ENCODE assay signal across 8 cellular contexts in the genomic region with DNA sequence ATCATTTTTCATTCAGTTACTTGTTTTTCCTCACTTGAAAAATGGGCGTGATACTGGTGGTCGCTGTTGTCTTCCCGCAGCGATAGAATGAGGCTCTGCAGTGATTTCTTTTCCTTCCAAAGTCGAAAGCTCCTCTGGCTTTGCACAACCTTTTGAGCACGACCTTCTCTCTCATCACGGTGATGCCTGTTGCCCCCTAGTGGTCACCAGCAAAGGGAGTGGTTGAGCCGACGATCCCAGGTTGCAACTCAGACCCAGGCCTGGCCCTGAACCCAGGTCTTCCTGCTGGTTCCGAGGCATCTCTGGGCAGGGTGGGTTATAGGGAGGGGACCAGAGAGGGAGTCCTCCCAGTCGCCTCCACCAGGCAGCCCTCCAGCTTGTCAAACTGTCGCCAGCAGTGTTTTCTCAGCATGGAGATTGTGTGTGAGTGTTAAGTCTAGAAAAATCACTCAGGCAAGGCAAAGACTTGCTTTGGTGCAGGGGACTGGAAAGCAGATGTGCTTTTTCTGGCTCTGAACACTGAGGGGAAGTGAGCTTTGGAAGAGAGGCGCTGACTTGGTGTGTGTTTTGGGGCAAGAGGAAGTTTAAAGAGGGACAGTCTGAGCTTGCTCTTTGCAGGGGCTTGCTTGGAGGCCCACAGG.
DNase-seq lines count a peak whose midpoint lies in the region; ATAC-seq and TF ChIP-seq lines count a peak whose summit lies in the region.

No MANE protein-coding gene starts in this region.

- no peaks in the 10 kb centered on the region for H3K36me3 Mint-ChIP-seq in naive thymus-derived CD4-positive, alpha-beta T cell

- H2AFZ ChIP-seq in HCT116 (ENCODE audit: low read depth, low read length, poor library complexity, severe bottlenecking): peak overlapping the region; percentile 31

- BruUV-seq in HCT116 (replicated peaks; lab: Mats Ljungman, UMichigan): no TSS peak

- peaks cover 9 to 32% (median 25%) of the 10 kb centered on the region in 5 donors for H3K27me3 Mint-ChIP-seq in naive thymus-derived CD4-positive, alpha-beta T cell

- H3K36me3 ChIP-seq in HCT116 (ENCODE audit: control insufficient read depth in 1 of 2, insufficient read depth in 2 of 2, low read length in 2 of 2) (no peaks in the 10 kb centered on the region), esophagus squamous epithelium (no peaks in the 10 kb centered on the region)
- H3K36me3 ChIP-seq in naive thymus-derived CD4-positive, alpha-beta T cell (ENCODE audit: control insufficient read depth in 2 of 3, insufficient read depth in 3 of 3, low read length in 3 of 3): no peaks in the 10 kb centered on the region

- peaks cover 0 to 3% (median 0%) of the 10 kb centered on the region in 11 donors for H3K9me3 Mint-ChIP-seq in naive thymus-derived CD4-positive, alpha-beta T cell

- H3K27me3 ChIP-seq in HCT116 (ENCODE audit: insufficient read depth, low read length): peaks cover 34% of the 10 kb centered on the region; the same call in 1 of the 2 replicates
- H3K27me3 ChIP-seq in esophagus squamous epithelium: peaks cover 0 to 36% (median 0%) of the 10 kb centered on the region in 4 donors
- no peaks in the 10 kb centered on the region for H3K27me3 ChIP-seq in naive thymus-derived CD4-positive, alpha-beta T cell (ENCODE audit: control insufficient read depth in 2 of 2, insufficient read depth in 2 of 2, low read length in 2 of 2)

- TF ChIP-seq POLR2A in HCT116 (IDR thresholded peaks at IDR 0.05; ENCODE audit: borderline replicate concordance, extremely low read depth, insufficient read depth, insufficient read length) (no peak), esophagus squamous epithelium (IDR thresholded peaks at IDR 0.05) (no peak)

- RAD21 ChIA-PET in HCT116 (lab: Charles Lee; ENCODE audit: low non-redundant PET in 1 of 2, low total read pairs in 2 of 2, uncharacterized antibody in 2 of 2, unreplicated experiment in 2 of 2): interaction anchor here in 1 of 2 experiments (0.8 to 1.2 kb wide), 2 partner anchors 137 to 351 kb away, joined by 3 to 4 read pairs; no protein-coding TSS in a partner anchor

- no peak overlapping the region for H3K27ac ChIP-seq in C4-2B
- H3K27ac ChIP-seq in HCT116 (ENCODE audit: low read depth, low read length): no peak overlapping the region
- no peak overlapping the region for H3K27ac ChIP-seq in esophagus squamous epithelium
- no peak overlapping the region for H3K27ac ChIP-seq in naive thymus-derived CD4-positive, alpha-beta T cell (ENCODE audit: low read depth, low read length)

- no peaks in the 10 kb centered on the region for H3K79me2 ChIP-seq in HCT116 (ENCODE audit: insufficient read depth, low read length)

- H3K4me1 Mint-ChIP-seq in naive thymus-derived CD4-positive, alpha-beta T cell: peaks cover 0 to 4% (median 0%) of the 10 kb centered on the region in 7 donors

- WGBS in esophagus squamous epithelium, 2 donors: 0 to 4% methylated on average over 10 of the region's 13 CpGs

- peak; percentile 95 for TF ChIP-seq CTCF in C4-2B (conservative IDR thresholded peaks at IDR 0.05)
- TF ChIP-seq CTCF in HCT116 (IDR thresholded peaks at IDR 0.05 in 2 of 3, conservative IDR thresholded peaks at IDR 0.05 in 1 of 3; ENCODE audit: borderline replicate concordance in 1 of 3, insufficient read depth in 1 of 3, low read depth in 2 of 3, low read length in 2 of 3): peak; percentile 70 to 93 (median 87)
- peak; percentile 34 to 86 (median 66) for TF ChIP-seq CTCF in esophagus squamous epithelium (IDR thresholded peaks at IDR 0.05)

- no peak overlapping the region for H3K27ac Mint-ChIP-seq in naive thymus-derived CD4-positive, alpha-beta T cell

- POLR2A ChIA-PET in HCT116 (lab: Charles Lee): no interaction called here
- POLR2A ChIA-PET in naive thymus-derived CD4-positive, alpha-beta T cell (lab: Charles Lee): no interaction called here

- H3K9ac ChIP-seq in HCT116 (ENCODE audit: low read length): no peak overlapping the region

- ATAC-seq in HCT116 (peak; percentile 93), HG03565 (IDR thresholded peaks at IDR 0.05; ENCODE audit: unreplicated experiment) (no peak)
- peak; percentile 65 for ATAC-seq in naive thymus-derived CD4-positive, alpha-beta T cell

- intact Hi-C loops in HCT116 (cut with micrococcal nuclease): loop anchor here (2.0 to 10.0 kb wide), 3 partner anchors 276 to 544 kb away; no protein-coding TSS in a partner anchor
- intact Hi-C loops in esophagus squamous epithelium (cut with DNase I): no loop called here
- intact Hi-C loops in naive thymus-derived CD4-positive, alpha-beta T cell (cut with micrococcal nuclease): loop anchor here in 1 of 2 donors (1.0 kb wide), 1 partner anchor 276 kb away; no protein-coding TSS in a partner anchor

- H3K4me1 ChIP-seq in HCT116 (ENCODE audit: control insufficient read depth in 1 of 2, insufficient read depth in 2 of 2, low read length in 2 of 2): 0 out of 4 replicates have a peak, but pooled peaks cover 0 to 4% of the 10 kb centered on the region in 2 experiments
- peaks cover 0 to 10% (median 4%) of the 10 kb centered on the region in 3 donors for H3K4me1 ChIP-seq in esophagus squamous epithelium
- H3K4me1 ChIP-seq in naive thymus-derived CD4-positive, alpha-beta T cell (ENCODE audit: control insufficient read depth in 2 of 2, insufficient read depth in 2 of 2, low read length in 2 of 2): no peaks in the 10 kb centered on the region

- peak; percentile 18 for DNase-seq in HCT116 (ENCODE audit: low read depth, low spot score)
- DNase-seq in NOMO-1 treated with DMSO at 0.1 percent for 48 hours (lab: John Stamatoyannopoulos, UW; ENCODE audit: unreplicated experiment): peak; percentile 21
- peak; percentile 36 for DNase-seq in activated T-cell treated with anti-CD3 and anti-CD28 coated beads for 24 hours (ENCODE audit: low read depth)
- DNase-seq in esophagus squamous epithelium (lab: John Stamatoyannopoulos, UW): no peak
- DNase-seq in naive thymus-derived CD4-positive, alpha-beta T cell: peak in 7 of 9 donors; percentile 26 to 53 (median 45)
- DNase-seq in stimulated activated naive CD4-positive, alpha-beta T cell treated with Interleukin-2 at 50 U/mL for 16 hours (lab: John Stamatoyannopoulos, UW): peak; percentile 8

- H4K20me1 ChIP-seq in HCT116 (ENCODE audit: insufficient read depth): no peaks in the 10 kb centered on the region

- H3K4me3 ChIP-seq in HCT116 (replicated peaks in 1 of 2; ENCODE audit: low read depth in 1 of 2, low read length in 2 of 2): no peak overlapping the region
- H3K4me3 ChIP-seq in esophagus squamous epithelium: peak overlapping the region in 3 of 4 donors; percentile 20 to 57 (median 35)
- H3K4me3 ChIP-seq in naive thymus-derived CD4-positive, alpha-beta T cell (ENCODE audit: low read length): no peak overlapping the region

- CTCF ChIA-PET in HCT116 (lab: Charles Lee): interaction anchor here (0.6 to 2.6 kb wide), 15 partner anchors 9 to 577 kb away, joined by 3 to 14 read pairs (median 3); partner anchors contain the start of gene CAMTA1
- CTCF ChIA-PET in naive thymus-derived CD4-positive, alpha-beta T cell (lab: Charles Lee): interaction anchor here (0.6 to 1.6 kb wide), 7 partner anchors 35 to 823 kb away, joined by 3 to 5 read pairs (median 3); no protein-coding TSS in a partner anchor

- H3K9me3 ChIP-seq in HCT116 (ENCODE audit: control insufficient read depth in 1 of 2, insufficient read depth in 1 of 2, low read depth in 1 of 2, low read length in 2 of 2) (no peaks in the 10 kb centered on the region), esophagus squamous epithelium (no peaks in the 10 kb centered on the region)
- no peaks in the 10 kb centered on the region for H3K9me3 ChIP-seq in naive thymus-derived CD4-positive, alpha-beta T cell (ENCODE audit: control insufficient read depth in 2 of 3, low read length in 3 of 3)

- no peaks in the 10 kb centered on the region for H3K9me2 ChIP-seq in HCT116 (ENCODE audit: insufficient read depth)

- H3K4me2 ChIP-seq in HCT116 (ENCODE audit: low read length): peak overlapping the region; percentile 46

- TF ChIP-seq RAD21 in HCT116 (IDR thresholded peaks at IDR 0.05; ENCODE audit: low read depth): peak; percentile 78

- H3K4me3 Mint-ChIP-seq in naive thymus-derived CD4-positive, alpha-beta T cell: peak overlapping the region in 7 of 10 donors; percentile 30 to 60 (median 41)

TF ChIP-seq in HCT116, 20 proteins besides CTCF, POLR2A, EP300 and RAD21:
- no peak for TF ChIP-seq SP1 (IDR thresholded peaks at IDR 0.05; ENCODE audit: low read depth)

Comparison
In these comparisons a context has a peak if more than half of its experiments do, and no peak if none do; other contexts are left out.
1. H3K4me3 ChIP-seq: peak in esophagus squamous epithelium (3 of 4); none in HCT116 (0 of 2) and naive thymus-derived CD4-positive, alpha-beta T cell (single experiment).
2. Peak in every context shown above with its lines, with median percentiles within 50 percentile points of each other: CTCF ChIP-seq.